ENCODE assay signal across 9 cellular contexts in the genomic region with DNA sequence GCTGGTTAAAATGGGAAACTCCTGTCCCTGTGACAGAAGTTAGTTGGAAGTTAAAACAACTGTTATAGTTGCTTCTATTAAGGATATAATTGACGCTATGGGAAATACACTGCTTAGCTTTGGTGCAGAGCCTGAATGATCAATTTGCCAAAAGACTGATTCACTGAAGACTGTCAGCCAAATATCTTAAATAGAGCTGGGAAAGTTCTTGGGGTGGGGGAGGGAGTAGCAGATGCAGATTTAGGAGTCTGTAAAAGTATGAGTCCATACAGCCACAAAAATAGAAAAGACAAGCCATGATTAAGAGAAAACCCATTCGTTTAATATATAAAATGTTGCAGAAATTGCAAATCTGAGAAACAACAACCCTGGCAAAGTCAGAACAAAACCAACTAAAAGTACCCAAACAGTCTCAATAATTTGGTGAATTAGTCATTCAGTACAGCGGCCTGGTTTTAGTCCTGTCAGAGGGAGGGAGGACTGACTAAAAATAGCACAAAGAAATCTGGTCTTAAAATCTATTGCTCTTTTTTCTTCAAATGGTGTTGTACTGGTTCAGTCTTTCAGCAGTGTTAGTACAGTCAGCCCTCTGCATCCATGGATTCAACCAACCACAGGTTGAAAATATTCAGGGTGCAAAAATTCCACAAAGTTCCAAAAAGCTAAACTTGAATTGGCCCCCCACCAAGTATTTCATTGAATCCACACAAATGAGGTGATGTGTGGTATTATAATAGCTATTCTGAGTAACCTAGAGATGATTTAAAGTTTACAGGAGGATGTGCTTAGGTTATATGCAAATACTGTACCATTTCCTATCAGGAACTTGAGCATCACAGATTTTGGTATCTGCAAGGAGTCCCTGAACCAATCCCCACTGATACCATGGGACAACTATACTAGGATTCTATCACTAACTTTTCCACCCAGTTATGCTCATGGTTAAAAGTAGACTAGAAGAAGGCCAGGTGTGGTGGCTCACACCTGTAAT. TPM values are rescaled to one million over a fixed set of nuclear protein-coding genes. Genes with fewer than 3 reads are reported as not detected.
A peak's percentile ranks its signal among the peaks of the same experiment; 100 is the strongest.
DNase-seq lines count a peak whose midpoint lies in the region; ATAC-seq and TF ChIP-seq lines count a peak whose summit lies in the region.
"Had no signal": no experiment of that assay in that cellular context is flagged by ENCODE, and none has a peak within 500 bp of the region (broad histone marks: within the 10 kb centered on the region; RNA-seq: fewer than 3 reads in every experiment).

No MANE protein-coding gene starts in this region.

- ATAC-seq in GM21381 (IDR thresholded peaks at IDR 0.05; ENCODE audit: unreplicated experiment) (peak; percentile 73), right cardiac atrium (peak; percentile 41 to 55), HG02840 (IDR thresholded peaks at IDR 0.05; ENCODE audit: low FRiP score, unreplicated experiment) (no peak)

- intact Hi-C loops in right cardiac atrium (cut with DNase I), result no loop called here

- peaks cover 2% of the 10 kb centered on the region for H3K4me1 ChIP-seq in right cardiac atrium (ENCODE audit: control insufficient read depth, insufficient read depth, low read length)
- peaks cover 33% of the 10 kb centered on the region for H3K4me1 ChIP-seq in effector memory CD4-positive, alpha-beta T cell (ENCODE audit: control insufficient read depth, insufficient read depth, low read length, poor library complexity, severe bottlenecking)

- H3K27me3 ChIP-seq in BJ (ENCODE audit: control insufficient read depth, insufficient read depth, low read length), result no peaks in the 10 kb centered on the region
- H3K27me3 ChIP-seq in right cardiac atrium (ENCODE audit: control insufficient read depth, insufficient read depth), result no peaks in the 10 kb centered on the region
- no peaks in the 10 kb centered on the region for H3K27me3 ChIP-seq in effector memory CD4-positive, alpha-beta T cell (replicated peaks; ENCODE audit: control insufficient read depth, insufficient read depth, low read length, poor library complexity, severe bottlenecking)

- DNase-seq in BJ (ENCODE audit: low read depth) (peak; percentile 38), RPMI7951 (ENCODE audit: low read depth) (peak; percentile 72), right cardiac atrium (no peak), HuH-7 (ENCODE audit: low spot score) (no peak), NCI-H2081 treated with DMSO at 0.1 percent for 48 hours (lab: John Stamatoyannopoulos, UW) (no peak)
- no peak for DNase-seq in effector memory CD4-positive, alpha-beta T cell

- peaks cover 15% of the 10 kb centered on the region for H3K36me3 ChIP-seq in BJ (ENCODE audit: control insufficient read depth, insufficient read depth, low read length)
- H3K36me3 ChIP-seq in effector memory CD4-positive, alpha-beta T cell (ENCODE audit: control insufficient read depth, insufficient read depth, low read length), result peaks cover 58% of the 10 kb centered on the region

- TF ChIP-seq CTCF in BJ (IDR thresholded peaks at IDR 0.05; ENCODE audit: insufficient read depth, low read depth, low read length), result no peak

- no peak overlapping the region for H3K4me3 ChIP-seq in BJ (ENCODE audit: low read depth, low read length)
- H3K4me3 ChIP-seq in right cardiac atrium (ENCODE audit: low read length), result no peak overlapping the region
- H3K4me3 ChIP-seq in effector memory CD4-positive, alpha-beta T cell (ENCODE audit: insufficient read depth, low read depth, low read length, poor library complexity, severe bottlenecking), result no peak overlapping the region
- H3K4me3 ChIP-seq: SK-N-MC had no signal

- no peak overlapping the region for H3K27ac ChIP-seq in right cardiac atrium (ENCODE audit: low read length)
- no peak overlapping the region for H3K27ac ChIP-seq in effector memory CD4-positive, alpha-beta T cell (ENCODE audit: insufficient read depth, low read length, poor library complexity, severe bottlenecking)
- H3K27ac ChIP-seq: SK-N-MC had no signal

- POLR2A ChIA-PET in BJ (lab: Charles Lee), result no interaction called here

- CTCF ChIA-PET in BJ (lab: Yijun Ruan, JAX), result interaction anchor here (1.1 to 2.7 kb wide), 4 partner anchors 9 to 87 kb away, joined by 3 to 15 read pairs (median 3); a partner anchor contains a TSS

- H3K9me3 ChIP-seq in right cardiac atrium (ENCODE audit: control insufficient read depth, low read length), result no peaks in the 10 kb centered on the region
- no peaks in the 10 kb centered on the region for H3K9me3 ChIP-seq in effector memory CD4-positive, alpha-beta T cell (ENCODE audit: control insufficient read depth, low read length)

- WGBS in right cardiac atrium, result 53% methylated on average over 3 of the region's 3 CpGs

RNA-seq across cellular contexts. Expression of a gene that starts 30.0 kb away (rescaled TPM):
- polyA plus RNA-seq in BJ (2011; rRNA removed), result 12.3 and 26.5 TPM in 2 replicates
- 6.4 and 10.3 TPM in 2 replicates for polyA minus RNA-seq in BJ (2011; rRNA and poly(A)+ RNA removed)
- total RNA-seq in RPMI7951 (2014; rRNA removed; shearing (Covaris generic)), result 94.3 and 97.4 TPM in 2 replicates
- 10 to 100 TPM; 15.7 to 43.3 (median 35.0) TPM for total RNA-seq in right cardiac atrium
- 22.1 TPM for polyA plus RNA-seq in right cardiac atrium

Comparison
In these comparisons a context has a peak if more than half of its experiments do, and no peak if none do; other contexts are left out.
1. DNase-seq: peak in BJ (single experiment) and RPMI7951 (single experiment); none in right cardiac atrium (0 of 3), effector memory CD4-positive, alpha-beta T cell (0 of 3), HuH-7 (single experiment) and NCI-H2081 treated with DMSO at 0.1 percent for 48 hours (single experiment).